Comparison of ENCODE assay signal across 1 cellular context in the genomic region with DNA sequence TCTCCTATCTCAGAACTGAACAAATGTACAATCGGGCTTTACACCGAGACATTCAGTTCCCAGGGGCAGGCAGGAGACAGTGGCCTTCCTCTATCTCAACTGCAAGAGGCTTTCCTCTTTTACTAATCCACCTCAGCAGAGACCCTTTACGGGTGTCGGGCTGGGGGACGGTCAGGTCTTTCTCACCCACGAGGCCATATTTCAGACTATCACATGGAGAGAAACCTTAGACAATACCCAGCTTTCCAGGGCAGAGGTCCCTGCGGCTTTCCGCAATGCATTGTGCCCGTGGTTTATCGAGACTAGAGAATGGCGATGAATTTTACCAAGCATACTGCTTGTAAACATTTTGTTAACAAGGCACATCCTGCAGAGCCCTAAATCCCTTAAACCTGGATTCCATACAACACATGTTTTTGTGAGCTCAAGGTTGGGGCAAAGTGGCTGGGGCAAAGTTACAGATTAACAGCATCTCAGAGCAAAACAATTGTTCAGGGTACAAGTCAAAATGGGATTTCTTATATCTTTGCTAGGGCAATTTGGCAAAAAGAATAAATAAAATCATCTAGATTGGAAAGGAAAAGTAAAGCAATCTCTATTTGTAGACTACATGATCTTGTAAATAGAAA.
TF ChIP-seq lines count a peak whose summit lies in the region.
"Not testable (repeated sequence)": the region's sequence is repeated elsewhere in the genome, so short reads cannot be mapped to it uniquely, and the experiment has no call there.

No MANE protein-coding gene starts in this region.

TF ChIP-seq in HepG2, 621 proteins besides CTCF, POLR2A, EP300 and RAD21 (continued from another document and continues in another):
- TF ChIP-seq, protein P1, sequence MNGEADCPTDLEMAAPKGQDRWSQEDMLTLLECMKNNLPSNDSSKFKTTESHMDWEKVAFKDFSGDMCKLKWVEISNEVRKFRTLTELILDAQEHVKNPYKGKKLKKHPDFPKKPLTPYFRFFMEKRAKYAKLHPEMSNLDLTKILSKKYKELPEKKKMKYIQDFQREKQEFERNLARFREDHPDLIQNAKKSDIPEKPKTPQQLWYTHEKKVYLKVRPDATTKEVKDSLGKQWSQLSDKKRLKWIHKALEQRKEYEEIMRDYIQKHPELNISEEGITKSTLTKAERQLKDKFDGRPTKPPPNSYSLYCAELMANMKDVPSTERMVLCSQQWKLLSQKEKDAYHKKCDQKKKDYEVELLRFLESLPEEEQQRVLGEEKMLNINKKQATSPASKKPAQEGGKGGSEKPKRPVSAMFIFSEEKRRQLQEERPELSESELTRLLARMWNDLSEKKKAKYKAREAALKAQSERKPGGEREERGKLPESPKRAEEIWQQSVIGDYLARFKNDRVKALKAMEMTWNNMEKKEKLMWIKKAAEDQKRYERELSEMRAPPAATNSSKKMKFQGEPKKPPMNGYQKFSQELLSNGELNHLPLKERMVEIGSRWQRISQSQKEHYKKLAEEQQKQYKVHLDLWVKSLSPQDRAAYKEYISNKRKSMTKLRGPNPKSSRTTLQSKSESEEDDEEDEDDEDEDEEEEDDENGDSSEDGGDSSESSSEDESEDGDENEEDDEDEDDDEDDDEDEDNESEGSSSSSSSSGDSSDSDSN (CRISPR knock-in tag; IDR thresholded peaks at IDR 0.05): 0 out of 2 replicates have a peak, but pooled peaks have one; percentile 32
- TF ChIP-seq, protein P2, sequence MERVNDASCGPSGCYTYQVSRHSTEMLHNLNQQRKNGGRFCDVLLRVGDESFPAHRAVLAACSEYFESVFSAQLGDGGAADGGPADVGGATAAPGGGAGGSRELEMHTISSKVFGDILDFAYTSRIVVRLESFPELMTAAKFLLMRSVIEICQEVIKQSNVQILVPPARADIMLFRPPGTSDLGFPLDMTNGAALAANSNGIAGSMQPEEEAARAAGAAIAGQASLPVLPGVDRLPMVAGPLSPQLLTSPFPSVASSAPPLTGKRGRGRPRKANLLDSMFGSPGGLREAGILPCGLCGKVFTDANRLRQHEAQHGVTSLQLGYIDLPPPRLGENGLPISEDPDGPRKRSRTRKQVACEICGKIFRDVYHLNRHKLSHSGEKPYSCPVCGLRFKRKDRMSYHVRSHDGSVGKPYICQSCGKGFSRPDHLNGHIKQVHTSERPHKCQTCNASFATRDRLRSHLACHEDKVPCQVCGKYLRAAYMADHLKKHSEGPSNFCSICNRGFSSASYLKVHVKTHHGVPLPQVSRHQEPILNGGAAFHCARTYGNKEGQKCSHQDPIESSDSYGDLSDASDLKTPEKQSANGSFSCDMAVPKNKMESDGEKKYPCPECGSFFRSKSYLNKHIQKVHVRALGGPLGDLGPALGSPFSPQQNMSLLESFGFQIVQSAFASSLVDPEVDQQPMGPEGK (CRISPR knock-in tag; IDR thresholded peaks at IDR 0.05): 0 out of 2 replicates have a peak, but pooled peaks have one; percentile 23
- TF ChIP-seq, protein P3, sequence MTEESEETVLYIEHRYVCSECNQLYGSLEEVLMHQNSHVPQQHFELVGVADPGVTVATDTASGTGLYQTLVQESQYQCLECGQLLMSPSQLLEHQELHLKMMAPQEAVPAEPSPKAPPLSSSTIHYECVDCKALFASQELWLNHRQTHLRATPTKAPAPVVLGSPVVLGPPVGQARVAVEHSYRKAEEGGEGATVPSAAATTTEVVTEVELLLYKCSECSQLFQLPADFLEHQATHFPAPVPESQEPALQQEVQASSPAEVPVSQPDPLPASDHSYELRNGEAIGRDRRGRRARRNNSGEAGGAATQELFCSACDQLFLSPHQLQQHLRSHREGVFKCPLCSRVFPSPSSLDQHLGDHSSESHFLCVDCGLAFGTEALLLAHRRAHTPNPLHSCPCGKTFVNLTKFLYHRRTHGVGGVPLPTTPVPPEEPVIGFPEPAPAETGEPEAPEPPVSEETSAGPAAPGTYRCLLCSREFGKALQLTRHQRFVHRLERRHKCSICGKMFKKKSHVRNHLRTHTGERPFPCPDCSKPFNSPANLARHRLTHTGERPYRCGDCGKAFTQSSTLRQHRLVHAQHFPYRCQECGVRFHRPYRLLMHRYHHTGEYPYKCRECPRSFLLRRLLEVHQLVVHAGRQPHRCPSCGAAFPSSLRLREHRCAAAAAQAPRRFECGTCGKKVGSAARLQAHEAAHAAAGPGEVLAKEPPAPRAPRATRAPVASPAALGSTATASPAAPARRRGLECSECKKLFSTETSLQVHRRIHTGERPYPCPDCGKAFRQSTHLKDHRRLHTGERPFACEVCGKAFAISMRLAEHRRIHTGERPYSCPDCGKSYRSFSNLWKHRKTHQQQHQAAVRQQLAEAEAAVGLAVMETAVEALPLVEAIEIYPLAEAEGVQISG (CRISPR knock-in tag; IDR thresholded peaks at IDR 0.05): peak; percentile 19; the same call in 1 of the 2 replicates
- TF ChIP-seq, protein P4, sequence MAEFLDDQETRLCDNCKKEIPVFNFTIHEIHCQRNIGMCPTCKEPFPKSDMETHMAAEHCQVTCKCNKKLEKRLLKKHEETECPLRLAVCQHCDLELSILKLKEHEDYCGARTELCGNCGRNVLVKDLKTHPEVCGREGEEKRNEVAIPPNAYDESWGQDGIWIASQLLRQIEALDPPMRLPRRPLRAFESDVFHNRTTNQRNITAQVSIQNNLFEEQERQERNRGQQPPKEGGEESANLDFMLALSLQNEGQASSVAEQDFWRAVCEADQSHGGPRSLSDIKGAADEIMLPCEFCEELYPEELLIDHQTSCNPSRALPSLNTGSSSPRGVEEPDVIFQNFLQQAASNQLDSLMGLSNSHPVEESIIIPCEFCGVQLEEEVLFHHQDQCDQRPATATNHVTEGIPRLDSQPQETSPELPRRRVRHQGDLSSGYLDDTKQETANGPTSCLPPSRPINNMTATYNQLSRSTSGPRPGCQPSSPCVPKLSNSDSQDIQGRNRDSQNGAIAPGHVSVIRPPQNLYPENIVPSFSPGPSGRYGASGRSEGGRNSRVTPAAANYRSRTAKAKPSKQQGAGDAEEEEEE (CRISPR knock-in tag; IDR thresholded peaks at IDR 0.05; ENCODE audit: borderline replicate concordance): 0 out of 2 replicates have a peak, but pooled peaks have one; percentile 39
- TF ChIP-seq TARDBP (CRISPR knock-in tag; IDR thresholded peaks at IDR 0.05) (peak; percentile 23; the same call in 1 of the 2 replicates), BRCA1 (CRISPR knock-in tag; IDR thresholded peaks at IDR 0.05) (0 out of 2 replicates have a peak, but pooled peaks have one; percentile 54), SAP130 (CRISPR knock-in tag; IDR thresholded peaks at IDR 0.05; ENCODE audit: low read depth) (peak; percentile 44), ZFY (CRISPR knock-in tag; IDR thresholded peaks at IDR 0.05) (peak; percentile 35; the same call in 1 of the 2 replicates), SPEN (CRISPR knock-in tag; IDR thresholded peaks at IDR 0.05; ENCODE audit: low read depth) (peak; percentile 33; the same call in 1 of the 2 replicates), RFXAP (CRISPR knock-in tag; IDR thresholded peaks at IDR 0.05; ENCODE audit: borderline replicate concordance) (0 out of 2 replicates have a peak, but pooled peaks have one; percentile 29), FOXP1 (CRISPR knock-in tag; IDR thresholded peaks at IDR 0.05) (peak; percentile 40; the same call in 1 of the 2 replicates), ZSCAN29 (CRISPR knock-in tag; conservative IDR thresholded peaks at IDR 0.05) (0 out of 2 replicates have a peak, but pooled peaks have one; percentile 41), ATF1 (CRISPR knock-in tag; IDR thresholded peaks at IDR 0.05) (0 out of 2 replicates have a peak, but pooled peaks have one; percentile 15), MEIS1 (CRISPR knock-in tag; IDR thresholded peaks at IDR 0.05; ENCODE audit: borderline replicate concordance) (0 out of 2 replicates have a peak, but pooled peaks have one; percentile 49), ZFX (CRISPR knock-in tag; IDR thresholded peaks at IDR 0.05; ENCODE audit: low read depth) (peak; percentile 53; the same call in 1 of the 2 replicates), ZNF205 (CRISPR knock-in tag; IDR thresholded peaks at IDR 0.05) (0 out of 2 replicates have a peak, but pooled peaks have one; percentile 28)
- TF ChIP-seq, protein P5, sequence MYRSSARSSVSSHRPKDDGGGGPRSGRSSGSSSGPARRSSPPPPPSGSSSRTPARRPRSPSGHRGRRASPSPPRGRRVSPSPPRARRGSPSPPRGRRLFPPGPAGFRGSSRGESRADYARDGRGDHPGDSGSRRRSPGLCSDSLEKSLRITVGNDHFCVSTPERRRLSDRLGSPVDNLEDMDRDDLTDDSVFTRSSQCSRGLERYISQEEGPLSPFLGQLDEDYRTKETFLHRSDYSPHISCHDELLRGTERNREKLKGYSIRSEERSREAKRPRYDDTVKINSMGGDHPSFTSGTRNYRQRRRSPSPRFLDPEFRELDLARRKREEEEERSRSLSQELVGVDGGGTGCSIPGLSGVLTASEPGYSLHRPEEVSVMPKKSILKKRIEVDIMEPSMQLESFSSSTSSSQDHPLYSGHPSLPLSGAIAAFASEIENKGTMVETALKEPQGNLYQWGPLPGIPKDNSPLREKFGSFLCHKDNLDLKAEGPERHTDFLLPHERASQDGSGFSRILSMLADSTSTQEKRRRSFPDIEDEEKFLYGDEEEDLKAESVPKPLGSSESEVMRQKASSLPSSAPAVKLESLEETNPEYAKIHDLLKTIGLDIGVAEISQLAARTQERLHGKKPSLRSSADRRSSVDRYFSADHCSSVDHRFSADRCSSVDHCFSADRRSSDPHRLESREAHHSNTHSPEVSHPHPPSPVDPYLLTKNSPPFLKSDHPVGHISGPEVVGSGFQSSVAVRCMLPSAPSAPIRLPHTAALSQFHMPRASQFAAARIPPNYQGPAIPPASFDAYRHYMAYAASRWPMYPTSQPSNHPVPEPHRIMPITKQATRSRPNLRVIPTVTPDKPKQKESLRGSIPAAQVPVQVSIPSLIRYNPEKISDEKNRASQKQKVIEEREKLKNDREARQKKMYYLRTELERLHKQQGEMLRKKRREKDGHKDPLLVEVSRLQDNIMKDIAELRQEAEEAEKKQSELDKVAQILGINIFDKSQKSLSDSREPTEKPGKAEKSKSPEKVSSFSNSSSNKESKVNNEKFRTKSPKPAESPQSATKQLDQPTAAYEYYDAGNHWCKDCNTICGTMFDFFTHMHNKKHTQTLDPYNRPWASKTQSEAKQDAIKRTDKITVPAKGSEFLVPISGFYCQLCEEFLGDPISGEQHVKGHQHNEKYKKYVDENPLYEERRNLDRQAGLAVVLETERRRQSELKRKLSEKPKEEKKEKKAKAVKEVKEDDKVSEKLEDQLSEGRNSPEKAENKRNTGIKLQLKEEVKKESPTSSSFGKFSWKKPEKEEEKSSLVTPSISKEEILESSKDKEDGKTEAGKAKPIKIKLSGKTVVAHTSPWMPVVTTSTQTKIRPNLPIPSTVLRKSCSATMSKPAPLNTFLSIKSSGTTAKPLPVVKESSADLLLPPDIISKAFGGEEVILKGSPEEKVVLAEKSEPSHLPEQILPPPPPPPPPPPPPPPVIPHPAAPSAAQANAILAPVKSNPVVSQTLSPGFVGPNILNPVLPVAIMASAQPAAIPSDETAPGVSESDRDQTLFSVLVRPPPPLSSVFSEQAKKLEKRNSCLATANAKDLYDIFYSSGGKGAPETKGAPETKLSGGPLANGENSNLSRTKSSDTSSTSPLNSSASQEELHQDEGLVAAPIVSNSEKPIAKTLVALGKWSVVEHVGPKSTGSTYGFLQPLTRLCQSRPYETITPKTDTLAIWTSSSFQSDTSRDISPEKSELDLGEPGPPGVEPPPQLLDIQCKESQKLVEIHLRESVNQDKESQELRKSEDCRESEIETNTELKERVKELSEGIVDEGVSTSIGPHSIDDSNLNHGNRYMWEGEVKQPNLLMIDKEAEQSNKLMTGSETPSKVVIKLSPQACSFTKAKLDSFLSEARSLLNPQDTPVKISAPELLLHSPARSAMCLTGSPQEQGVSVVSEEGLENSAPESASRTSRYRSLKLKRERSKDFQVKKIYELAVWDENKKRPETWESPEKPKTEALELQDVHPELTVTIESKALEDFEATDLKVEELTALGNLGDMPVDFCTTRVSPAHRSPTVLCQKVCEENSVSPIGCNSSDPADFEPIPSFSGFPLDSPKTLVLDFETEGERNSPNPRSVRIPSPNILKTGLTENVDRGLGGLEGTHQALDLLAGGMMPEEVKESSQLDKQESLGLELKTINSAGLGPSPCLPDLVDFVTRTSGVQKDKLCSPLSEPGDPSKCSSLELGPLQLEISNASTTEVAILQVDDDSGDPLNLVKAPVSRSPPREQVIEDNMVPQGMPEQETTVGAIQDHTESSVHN (CRISPR knock-in tag; IDR thresholded peaks at IDR 0.05): peak; percentile 46; the same call in 1 of the 2 replicates
- TF ChIP-seq, protein P6, sequence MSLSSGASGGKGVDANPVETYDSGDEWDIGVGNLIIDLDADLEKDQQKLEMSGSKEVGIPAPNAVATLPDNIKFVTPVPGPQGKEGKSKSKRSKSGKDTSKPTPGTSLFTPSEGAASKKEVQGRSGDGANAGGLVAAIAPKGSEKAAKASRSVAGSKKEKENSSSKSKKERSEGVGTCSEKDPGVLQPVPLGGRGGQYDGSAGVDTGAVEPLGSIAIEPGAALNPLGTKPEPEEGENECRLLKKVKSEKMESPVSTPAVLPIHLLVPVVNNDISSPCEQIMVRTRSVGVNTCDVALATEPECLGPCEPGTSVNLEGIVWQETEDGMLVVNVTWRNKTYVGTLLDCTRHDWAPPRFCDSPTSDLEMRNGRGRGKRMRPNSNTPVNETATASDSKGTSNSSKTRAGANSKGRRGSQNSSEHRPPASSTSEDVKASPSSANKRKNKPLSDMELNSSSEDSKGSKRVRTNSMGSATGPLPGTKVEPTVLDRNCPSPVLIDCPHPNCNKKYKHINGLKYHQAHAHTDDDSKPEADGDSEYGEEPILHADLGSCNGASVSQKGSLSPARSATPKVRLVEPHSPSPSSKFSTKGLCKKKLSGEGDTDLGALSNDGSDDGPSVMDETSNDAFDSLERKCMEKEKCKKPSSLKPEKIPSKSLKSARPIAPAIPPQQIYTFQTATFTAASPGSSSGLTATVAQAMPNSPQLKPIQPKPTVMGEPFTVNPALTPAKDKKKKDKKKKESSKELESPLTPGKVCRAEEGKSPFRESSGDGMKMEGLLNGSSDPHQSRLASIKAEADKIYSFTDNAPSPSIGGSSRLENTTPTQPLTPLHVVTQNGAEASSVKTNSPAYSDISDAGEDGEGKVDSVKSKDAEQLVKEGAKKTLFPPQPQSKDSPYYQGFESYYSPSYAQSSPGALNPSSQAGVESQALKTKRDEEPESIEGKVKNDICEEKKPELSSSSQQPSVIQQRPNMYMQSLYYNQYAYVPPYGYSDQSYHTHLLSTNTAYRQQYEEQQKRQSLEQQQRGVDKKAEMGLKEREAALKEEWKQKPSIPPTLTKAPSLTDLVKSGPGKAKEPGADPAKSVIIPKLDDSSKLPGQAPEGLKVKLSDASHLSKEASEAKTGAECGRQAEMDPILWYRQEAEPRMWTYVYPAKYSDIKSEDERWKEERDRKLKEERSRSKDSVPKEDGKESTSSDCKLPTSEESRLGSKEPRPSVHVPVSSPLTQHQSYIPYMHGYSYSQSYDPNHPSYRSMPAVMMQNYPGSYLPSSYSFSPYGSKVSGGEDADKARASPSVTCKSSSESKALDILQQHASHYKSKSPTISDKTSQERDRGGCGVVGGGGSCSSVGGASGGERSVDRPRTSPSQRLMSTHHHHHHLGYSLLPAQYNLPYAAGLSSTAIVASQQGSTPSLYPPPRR (CRISPR knock-in tag; IDR thresholded peaks at IDR 0.05; ENCODE audit: borderline replicate concordance): 0 out of 2 replicates have a peak, but pooled peaks have one; percentile 17
- TF ChIP-seq FOXP1 (IDR thresholded peaks at IDR 0.05): not testable (repeated sequence)
- TF ChIP-seq, protein P7, sequence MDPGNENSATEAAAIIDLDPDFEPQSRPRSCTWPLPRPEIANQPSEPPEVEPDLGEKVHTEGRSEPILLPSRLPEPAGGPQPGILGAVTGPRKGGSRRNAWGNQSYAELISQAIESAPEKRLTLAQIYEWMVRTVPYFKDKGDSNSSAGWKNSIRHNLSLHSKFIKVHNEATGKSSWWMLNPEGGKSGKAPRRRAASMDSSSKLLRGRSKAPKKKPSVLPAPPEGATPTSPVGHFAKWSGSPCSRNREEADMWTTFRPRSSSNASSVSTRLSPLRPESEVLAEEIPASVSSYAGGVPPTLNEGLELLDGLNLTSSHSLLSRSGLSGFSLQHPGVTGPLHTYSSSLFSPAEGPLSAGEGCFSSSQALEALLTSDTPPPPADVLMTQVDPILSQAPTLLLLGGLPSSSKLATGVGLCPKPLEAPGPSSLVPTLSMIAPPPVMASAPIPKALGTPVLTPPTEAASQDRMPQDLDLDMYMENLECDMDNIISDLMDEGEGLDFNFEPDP (CRISPR knock-in tag; conservative IDR thresholded peaks at IDR 0.05): 0 out of 2 replicates have a peak, but pooled peaks have one; percentile 36
